Comparison of ENCODE assay signal across 19 cellular contexts in genomic region chr16:57386381-57386951, GRCh38. TPM values are rescaled to one million over a fixed set of nuclear protein-coding genes. Genes with fewer than 3 reads are reported as not detected.
DNase-seq lines count a peak whose midpoint lies in the region; ATAC-seq and TF ChIP-seq lines count a peak whose summit lies in the region.
"Had no signal": no experiment of that assay in that cellular context is flagged by ENCODE, and none has a peak within 500 bp of the region (broad histone marks: within the 10 kb centered on the region; RNA-seq: fewer than 3 reads in every experiment).

No MANE protein-coding gene starts in this region.

- no peak overlapping the region for H3K27ac ChIP-seq in BLaER1 treated with 17β-estradiol and CSF1 and Interleukin-3, amounts not matched to agents 10 nM and 100 nM
- H3K27ac ChIP-seq in neuronal stem cell (replicated peaks; ENCODE audit: low read length) (no peak overlapping the region), dorsolateral prefrontal cortex (peak overlapping the region in 17 of 59 donors; percentile 7 to 61 (median 35))
- H3K27ac ChIP-seq: esophagus squamous epithelium had no signal

- ATAC-seq in GM21367 (IDR thresholded peaks at IDR 0.05; ENCODE audit: unreplicated experiment), result no peak
- no peak for ATAC-seq in left colon
- ATAC-seq: activated CD8-positive, alpha-beta T cell treated with anti-CD3 and anti-CD28 coated beads for 36 hours; stimulated activated naive CD8-positive, alpha-beta T cell treated with anti-CD3 and anti-CD28 coated beads, Interleukin-15, Interleukin-2, amounts not matched to agents 100 U/mL and 50 U/mL, for 24 hours had no signal

- intact Hi-C loops in dorsolateral prefrontal cortex (cut with DNase I), result no loop called here
- intact Hi-C loops in left colon (cut with DNase I, micrococcal nuclease), result no loop called here

- no peak overlapping the region for H3K14ac ChIP-seq in neuronal stem cell (ENCODE audit: low read length)

- no peak overlapping the region for H2BK5ac ChIP-seq in neuronal stem cell (ENCODE audit: low read length)

- peak overlapping the region; percentile 68 for H2AFZ ChIP-seq in neuronal stem cell (ENCODE audit: low read length)

- peaks cover 0 to 9% (median 0%) of the 10 kb centered on the region in 11 experiments; a peak in 3 of 22 replicates for H4K20me1 ChIP-seq in BLaER1 treated with 17β-estradiol and CSF1 and Interleukin-3, amounts not matched to agents 10 nM and 100 nM

- H3K4ac ChIP-seq in neuronal stem cell (ENCODE audit: low read length), result no peak overlapping the region

- H3K9me3 ChIP-seq in BLaER1 treated with 17β-estradiol and CSF1 and Interleukin-3, amounts not matched to agents 10 nM and 100 nM (replicated peaks in 1 of 11), result no peaks in the 10 kb centered on the region
- no peaks in the 10 kb centered on the region for H3K9me3 ChIP-seq in neuronal stem cell (replicated peaks in 1 of 2; ENCODE audit: control insufficient read depth in 2 of 2, insufficient read depth in 1 of 2, low read depth in 1 of 2, low read length in 2 of 2)
- H3K9me3 ChIP-seq: esophagus squamous epithelium had no signal

- H3K4me3 ChIP-seq in BLaER1 treated with 17β-estradiol and CSF1 and Interleukin-3, amounts not matched to agents 10 nM and 100 nM, result no peak overlapping the region
- no peak overlapping the region for H3K4me3 ChIP-seq in cardiac fibroblast (replicated peaks in 1 of 2; ENCODE audit: low read depth in 2 of 2, low read length in 2 of 2)
- no peak overlapping the region for H3K4me3 ChIP-seq in neuronal stem cell (ENCODE audit: low read length in 2 of 2)
- H3K4me3 ChIP-seq in dorsolateral prefrontal cortex, result no peak overlapping the region
- H3K4me3 ChIP-seq: esophagus squamous epithelium had no signal

- peak overlapping the region in 9 of 11 experiments; percentile 64 to 96 (median 84); a peak in 18 of 22 replicates for H3K4me2 ChIP-seq in BLaER1 treated with 17β-estradiol and CSF1 and Interleukin-3, amounts not matched to agents 10 nM and 100 nM
- H3K4me2 ChIP-seq in neuronal stem cell (ENCODE audit: insufficient read depth, low read length, poor library complexity, severe bottlenecking), result no peak overlapping the region

- DNase-seq in HuH-7 (ENCODE audit: low spot score) (peak; percentile 24), cardiac fibroblast (ENCODE audit: low read depth in 2 of 2) (peak; percentile 78 to 89), neuronal stem cell (ENCODE audit: low spot score) (no peak), CD1c-positive myeloid dendritic cell (ENCODE audit: extremely low spot score) (no peak), dorsolateral prefrontal cortex (no peak), left colon (no peak)
- DNase-seq: activated CD8-positive, alpha-beta T cell treated with anti-CD3 and anti-CD28 coated beads for 36 hours; activated effector memory CD4-positive, alpha-beta T cell treated with Interleukin-2 at 50 U/mL for 16 hours; CD4-positive, alpha-beta memory T cell; cerebellar nuclear complex; esophagus squamous epithelium; NCI-H1105 treated with DMSO at 0.1 percent for 48 hours; NCI-H82; SHP77; stimulated activated CD4-positive, alpha-beta T cell treated with anti-CD3 and anti-CD28 coated beads, Interleukin-2, amount 100 ng/mL, for 48 hours; stimulated activated naive CD8-positive, alpha-beta T cell treated with anti-CD3 and anti-CD28 coated beads, Interleukin-15, Interleukin-2, amounts not matched to agents 100 U/mL and 50 U/mL, for 24 hours had no signal

- TF ChIP-seq CTCF in cardiac fibroblast (IDR thresholded peaks at IDR 0.05; ENCODE audit: low read depth, low read length) (no peak), dorsolateral prefrontal cortex (IDR thresholded peaks at IDR 0.05 in 54 of 56, conservative IDR thresholded peaks at IDR 0.05 in 2 of 56; ENCODE audit: low read depth in 1 of 56, partially characterized antibody in 56 of 56) (no peak)

- no peak overlapping the region for H4K8ac ChIP-seq in neuronal stem cell (ENCODE audit: low read depth, low read length)

- H3K9ac ChIP-seq in BLaER1 treated with 17β-estradiol and CSF1 and Interleukin-3, amounts not matched to agents 10 nM and 100 nM, result no peak overlapping the region
- H3K9ac ChIP-seq in neuronal stem cell (ENCODE audit: low read depth, low read length, poor library complexity), result no peak overlapping the region

- no peaks in the 10 kb centered on the region for H3K79me1 ChIP-seq in neuronal stem cell (ENCODE audit: low read depth, low read length)

- peak overlapping the region; percentile 44 for H3K18ac ChIP-seq in neuronal stem cell (ENCODE audit: low read length)

- WGBS in neuronal stem cell (ENCODE audit: extremely low coverage in 2 of 2, insufficient read length in 2 of 2, insufficient replicate concordance in 1 of 2), 2 donors, result no CpG with 5 or more reads among the region's 5 CpGs

- H4K91ac ChIP-seq in neuronal stem cell (ENCODE audit: low read depth, low read length, poor library complexity), result no peak overlapping the region

- H3K4me1 ChIP-seq in BLaER1 treated with 17β-estradiol and CSF1 and Interleukin-3, amounts not matched to agents 10 nM and 100 nM, result peaks cover 25 to 67% (median 61%) of the 10 kb centered on the region in 10 experiments
- peaks cover 6 to 11% of the 10 kb centered on the region in 2 donors for H3K4me1 ChIP-seq in neuronal stem cell (ENCODE audit: control insufficient read depth in 2 of 2, insufficient read depth in 1 of 2, low read depth in 1 of 2, low read length in 2 of 2)

- H2BK12ac ChIP-seq in neuronal stem cell (ENCODE audit: low read length), result no peak overlapping the region

- no peaks in the 10 kb centered on the region for H3K36me3 ChIP-seq in BLaER1 treated with 17β-estradiol and CSF1 and Interleukin-3, amounts not matched to agents 10 nM and 100 nM
- peaks cover 0 to 17% of the 10 kb centered on the region in 2 donors for H3K36me3 ChIP-seq in neuronal stem cell (replicated peaks in 1 of 2; ENCODE audit: control insufficient read depth in 2 of 2, insufficient read depth in 2 of 2, low read length in 2 of 2)

- no peak overlapping the region for H2AK5ac ChIP-seq in neuronal stem cell (ENCODE audit: low read depth, low read length)

- peaks cover 14 to 23% (median 17%) of the 10 kb centered on the region in 11 experiments; a peak in 21 of 22 replicates for H3K27me3 ChIP-seq in BLaER1 treated with 17β-estradiol and CSF1 and Interleukin-3, amounts not matched to agents 10 nM and 100 nM
- H3K27me3 ChIP-seq in neuronal stem cell (ENCODE audit: control insufficient read depth in 3 of 3, insufficient read depth in 3 of 3, low read depth in 1 of 3, low read length in 3 of 3), result no peaks in the 10 kb centered on the region
- H3K27me3 ChIP-seq in dorsolateral prefrontal cortex, result no peaks in the 10 kb centered on the region
- H3K27me3 ChIP-seq: esophagus squamous epithelium had no signal

- no peak overlapping the region for H2BK120ac ChIP-seq in neuronal stem cell (ENCODE audit: low read depth, low read length)

- H3K23ac ChIP-seq in neuronal stem cell (ENCODE audit: low read depth, low read length, poor library complexity), result no peak overlapping the region

- no peak overlapping the region for H2BK15ac ChIP-seq in neuronal stem cell (ENCODE audit: low read length)

RNA-seq across cellular contexts. Expression of gene CX3CL1, which starts 14.2 kb away (rescaled TPM):
- polyA plus RNA-seq in neuronal stem cell (2013, experiment 1 of 2), result 3.6 TPM
- 3.7 TPM for polyA plus RNA-seq in neuronal stem cell (2013, experiment 2 of 2)
- total RNA-seq in dorsolateral prefrontal cortex, result 100 to 1,000 TPM in 3 of 120 experiments, 10 to 100 TPM in 117; 32.3 to 105 (median 74.3) TPM
- total RNA-seq in left colon, result 1 to 10 TPM; 2.9 to 4.7 TPM
- total RNA-seq: CD4-positive, alpha-beta memory T cell had no signal
- polyA plus RNA-seq: CD4-positive, alpha-beta memory T cell had no signal

RNA-seq across cellular contexts. Expression of gene CCL17, which starts 18.1 kb away (rescaled TPM):
- polyA plus RNA-seq in neuronal stem cell (2013, experiment 1 of 2), result not detected
- not detected for polyA plus RNA-seq in neuronal stem cell (2013, experiment 2 of 2)
- total RNA-seq in dorsolateral prefrontal cortex (1 to 10 TPM in 1 of 120 experiments, under 1 TPM in 1, not detected in 118; 0.93 to 1.5 TPM), left colon (not detected)
- total RNA-seq: CD4-positive, alpha-beta memory T cell; mucosa of gallbladder had no signal
- polyA plus RNA-seq: CD4-positive, alpha-beta memory T cell had no signal

RNA-seq across cellular contexts. Expression of gene CCL22, which starts 27.9 kb away (rescaled TPM):
- not detected for polyA plus RNA-seq in neuronal stem cell (2013, experiment 1 of 2)
- not detected for polyA plus RNA-seq in neuronal stem cell (2013, experiment 2 of 2)
- under 1 TPM in 23 of 120 experiments, not detected in 97; 0.15 to 0.56 (median 0.19) TPM for total RNA-seq in dorsolateral prefrontal cortex
- total RNA-seq in left colon, result under 1 TPM in 1 of 2 donors, not detected in 1; 0.45 TPM
- polyA plus RNA-seq: CD4-positive, alpha-beta memory T cell had no signal

Comparison
In these comparisons a context has a peak if more than half of its experiments do, and no peak if none do; other contexts are left out.
1. DNase-seq: peak in HuH-7 (single experiment) and cardiac fibroblast (2 of 2); none in neuronal stem cell (single experiment), CD1c-positive myeloid dendritic cell (single experiment), dorsolateral prefrontal cortex (0 of 10) and left colon (0 of 2).
2. RNA of gene CX3CL1, which starts 14.2 kb away (total RNA-seq): 32.3 to 105 TPM in dorsolateral prefrontal cortex; 2.9 to 4.7 TPM in left colon; every median in the first group is over 4 times any median in the second.